In the genomic region with DNA sequence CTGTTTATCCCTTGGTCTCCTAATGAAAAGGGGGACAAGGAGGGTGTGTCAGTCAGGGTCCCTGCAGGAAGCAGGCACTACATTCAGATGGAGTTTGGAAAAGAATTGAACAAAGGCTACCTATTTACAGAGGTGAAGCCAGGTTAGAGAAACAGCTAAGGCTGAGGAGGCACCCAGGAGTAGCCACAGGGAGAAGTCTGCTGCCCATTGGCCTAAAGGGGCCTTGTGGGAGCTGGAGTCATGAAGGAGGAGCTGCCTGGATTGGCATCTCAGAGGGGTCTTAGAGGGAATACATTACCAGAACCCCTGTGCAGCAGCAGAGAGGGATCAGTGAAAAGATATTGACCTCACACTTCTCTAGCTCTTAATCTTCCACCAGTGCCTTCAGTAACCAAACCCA, we compare ENCODE assay signal across 16 cellular contexts. TPM values are rescaled to one million over a fixed set of nuclear protein-coding genes. Genes with fewer than 3 reads are reported as not detected.
A peak's percentile ranks its signal among the peaks of the same experiment; 100 is the strongest.
DNase-seq lines count a peak whose midpoint lies in the region; ATAC-seq and TF ChIP-seq lines count a peak whose summit lies in the region.
"Had no signal": no experiment of that assay in that cellular context is flagged by ENCODE, and none has a peak within 500 bp of the region (broad histone marks: within the 10 kb centered on the region; RNA-seq: fewer than 3 reads in every experiment).

No MANE protein-coding gene starts in this region.

- no peak overlapping the region for H3K4me2 ChIP-seq in GM23338
- H3K4me2 ChIP-seq: BLaER1 had no signal

- no peaks in the 10 kb centered on the region for H3K4me1 ChIP-seq in GM23338 (ENCODE audit: insufficient read depth)

- no peaks in the 10 kb centered on the region for H4K20me1 ChIP-seq in GM23338 (replicated peaks; ENCODE audit: insufficient read depth)
- H4K20me1 ChIP-seq: BLaER1 had no signal

- H2AFZ ChIP-seq in GM23338: 0 out of 2 replicates have a peak overlapping the region, but pooled peaks have one; percentile 24

- no peak overlapping the region for H3K4me3 Mint-ChIP-seq in GM23338
- no peak overlapping the region for H3K4me3 Mint-ChIP-seq in WTC11
- no peak overlapping the region for H3K4me3 Mint-ChIP-seq in stimulated activated naive B cell treated with anti-CD40 and anti-IgM and Interleukin-4, amounts not matched to agents 10 μg/mL and 1 μg/mL and 100 μg/mL, for 72 hours
- H3K4me3 Mint-ChIP-seq: CD4-positive, CD25-positive, alpha-beta regulatory T cell had no signal

- TF ChIP-seq CTCF in GM23338 (conservative IDR thresholded peaks at IDR 0.05; ENCODE audit: low read depth in 2 of 2) (no peak), WTC11 (IDR thresholded peaks at IDR 0.05) (no peak)

- H3K4me1 Mint-ChIP-seq in GM23338: peaks cover 3% of the 10 kb centered on the region; the same call in 2 of the 3 replicates
- peaks cover 4% of the 10 kb centered on the region for H3K4me1 Mint-ChIP-seq in WTC11
- peaks cover 12 to 23% of the 10 kb centered on the region in 2 donors for H3K4me1 Mint-ChIP-seq in stimulated activated naive B cell treated with anti-CD40 and anti-IgM and Interleukin-4, amounts not matched to agents 10 μg/mL and 1 μg/mL and 100 μg/mL, for 72 hours

- no peaks in the 10 kb centered on the region for H3F3A ChIP-seq in GM23338 (replicated peaks; ENCODE audit: low read depth)

- H3K36me3 ChIP-seq in GM23338 (ENCODE audit: insufficient read depth): no peaks in the 10 kb centered on the region
- H3K36me3 ChIP-seq: BLaER1 had no signal

- ATAC-seq in GM23338: peak; percentile 63
- ATAC-seq in WTC11: peak; percentile 46
- no peak for ATAC-seq in stimulated activated naive B cell treated with anti-CD40 and anti-IgM and Interleukin-4, amounts not matched to agents 10 μg/mL and 1 μg/mL and 100 μg/mL, for 72 hours (replicated peaks)

- no peaks in the 10 kb centered on the region for H3K36me3 Mint-ChIP-seq in GM23338 (ENCODE audit: low read depth)
- H3K36me3 Mint-ChIP-seq in WTC11: no peaks in the 10 kb centered on the region
- H3K36me3 Mint-ChIP-seq in stimulated activated naive B cell treated with anti-CD40 and anti-IgM and Interleukin-4, amounts not matched to agents 10 μg/mL and 1 μg/mL and 100 μg/mL, for 72 hours: no peaks in the 10 kb centered on the region
- H3K36me3 Mint-ChIP-seq: CD4-positive, CD25-positive, alpha-beta regulatory T cell had no signal

- DNase-seq in GM23338 (ENCODE audit: low spot score): no peak
- DNase-seq in WTC11 (ENCODE audit: low spot score): no peak
- peak; percentile 66 for DNase-seq in islet precursor cell
- DNase-seq in stimulated activated naive B cell treated with anti-CD40 and anti-IgM and Interleukin-4, amounts not matched to agents 10 μg/mL and 1 μg/mL and 100 μg/mL, for 72 hours: no peak
- DNase-seq in hippocampal formation (lab: John Stamatoyannopoulos, UW): no peak
- DNase-seq in NCI-H748 treated with DMSO at 0.1 percent for 48 hours (lab: John Stamatoyannopoulos, UW): no peak
- DNase-seq in EL: no peak
- DNase-seq in NCI-H226: no peak
- DNase-seq: 8988T; AML-193; CD4-positive, CD25-positive, alpha-beta regulatory T cell; DMS53; GOT3; HCEC 1CT had no signal

- H3K9me2 ChIP-seq in GM23338 (ENCODE audit: insufficient read depth): no peaks in the 10 kb centered on the region

- H3K27ac Mint-ChIP-seq in GM23338 (no peak overlapping the region), WTC11 (no peak overlapping the region)
- peak overlapping the region; percentile 2 for H3K27ac Mint-ChIP-seq in stimulated activated naive B cell treated with anti-CD40 and anti-IgM and Interleukin-4, amounts not matched to agents 10 μg/mL and 1 μg/mL and 100 μg/mL, for 72 hours
- H3K27ac Mint-ChIP-seq: CD4-positive, CD25-positive, alpha-beta regulatory T cell had no signal

- no peak overlapping the region for H3K27ac ChIP-seq in GM23338 (ENCODE audit: low read depth)
- H3K27ac ChIP-seq: BLaER1, HL-60 had no signal

- no peak overlapping the region for H3K4me3 ChIP-seq in GM23338
- H3K4me3 ChIP-seq: BLaER1 had no signal

- H3K27me3 Mint-ChIP-seq in GM23338 (ENCODE audit: insufficient read depth, low read depth, poor library complexity) (no peaks in the 10 kb centered on the region), WTC11 (ENCODE audit: low read depth) (peaks cover 2% of the 10 kb centered on the region; the same call in 1 of the 2 replicates)
- no peaks in the 10 kb centered on the region for H3K27me3 Mint-ChIP-seq in stimulated activated naive B cell treated with anti-CD40 and anti-IgM and Interleukin-4, amounts not matched to agents 10 μg/mL and 1 μg/mL and 100 μg/mL, for 72 hours
- H3K27me3 Mint-ChIP-seq: CD4-positive, CD25-positive, alpha-beta regulatory T cell had no signal

- no peaks in the 10 kb centered on the region for H3K79me2 ChIP-seq in GM23338 (replicated peaks; ENCODE audit: insufficient read depth)

- POLR2A ChIA-PET in WTC11 (lab: Charles Lee): no interaction called here

- no peaks in the 10 kb centered on the region for H3K27me3 ChIP-seq in GM23338 (ENCODE audit: insufficient read depth)
- H3K27me3 ChIP-seq: BLaER1 had no signal

- no peaks in the 10 kb centered on the region for H3K9me3 Mint-ChIP-seq in GM23338
- H3K9me3 Mint-ChIP-seq in WTC11: no peaks in the 10 kb centered on the region
- no peaks in the 10 kb centered on the region for H3K9me3 Mint-ChIP-seq in stimulated activated naive B cell treated with anti-CD40 and anti-IgM and Interleukin-4, amounts not matched to agents 10 μg/mL and 1 μg/mL and 100 μg/mL, for 72 hours
- H3K9me3 Mint-ChIP-seq: CD4-positive, CD25-positive, alpha-beta regulatory T cell had no signal

- CTCF ChIA-PET in WTC11 (lab: Charles Lee): interaction anchor here (1.4 to 1.6 kb wide), 2 partner anchors 13 to 103 kb away, joined by 4 to 6 read pairs; no protein-coding TSS in a partner anchor

TF ChIP-seq in GM23338, 12 proteins besides CTCF, POLR2A, EP300 and RAD21 (continues in another document):
- no peak for TF ChIP-seq CREB1 (CRISPR knock-in tag; IDR thresholded peaks at IDR 0.05; ENCODE audit: low read depth)
- no peak for TF ChIP-seq JUNB (IDR thresholded peaks at IDR 0.05; ENCODE audit: unreplicated experiment)
- TF ChIP-seq EZH2phosphoT487 (IDR thresholded peaks at IDR 0.05; ENCODE audit: unreplicated experiment): no peak
- TF ChIP-seq STAT1 (IDR thresholded peaks at IDR 0.05; ENCODE audit: unreplicated experiment): no peak

TF ChIP-seq in WTC11, 78 proteins besides CTCF, POLR2A, EP300 and RAD21 (continues in another document):
- no peak for TF ChIP-seq NFYB (CRISPR knock-in tag; conservative IDR thresholded peaks at IDR 0.05; ENCODE audit: low read depth)
- TF ChIP-seq, protein P1, sequence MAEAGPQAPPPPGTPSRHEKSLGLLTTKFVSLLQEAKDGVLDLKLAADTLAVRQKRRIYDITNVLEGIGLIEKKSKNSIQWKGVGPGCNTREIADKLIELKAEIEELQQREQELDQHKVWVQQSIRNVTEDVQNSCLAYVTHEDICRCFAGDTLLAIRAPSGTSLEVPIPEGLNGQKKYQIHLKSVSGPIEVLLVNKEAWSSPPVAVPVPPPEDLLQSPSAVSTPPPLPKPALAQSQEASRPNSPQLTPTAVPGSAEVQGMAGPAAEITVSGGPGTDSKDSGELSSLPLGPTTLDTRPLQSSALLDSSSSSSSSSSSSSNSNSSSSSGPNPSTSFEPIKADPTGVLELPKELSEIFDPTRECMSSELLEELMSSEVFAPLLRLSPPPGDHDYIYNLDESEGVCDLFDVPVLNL (CRISPR knock-in tag; IDR thresholded peaks at IDR 0.05; ENCODE audit: borderline replicate concordance, low read depth): no peak
- TF ChIP-seq, protein P2, sequence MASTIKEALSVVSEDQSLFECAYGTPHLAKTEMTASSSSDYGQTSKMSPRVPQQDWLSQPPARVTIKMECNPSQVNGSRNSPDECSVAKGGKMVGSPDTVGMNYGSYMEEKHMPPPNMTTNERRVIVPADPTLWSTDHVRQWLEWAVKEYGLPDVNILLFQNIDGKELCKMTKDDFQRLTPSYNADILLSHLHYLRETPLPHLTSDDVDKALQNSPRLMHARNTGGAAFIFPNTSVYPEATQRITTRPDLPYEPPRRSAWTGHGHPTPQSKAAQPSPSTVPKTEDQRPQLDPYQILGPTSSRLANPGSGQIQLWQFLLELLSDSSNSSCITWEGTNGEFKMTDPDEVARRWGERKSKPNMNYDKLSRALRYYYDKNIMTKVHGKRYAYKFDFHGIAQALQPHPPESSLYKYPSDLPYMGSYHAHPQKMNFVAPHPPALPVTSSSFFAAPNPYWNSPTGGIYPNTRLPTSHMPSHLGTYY (CRISPR knock-in tag; IDR thresholded peaks at IDR 0.05): no peak
- no peak for TF ChIP-seq PRRX2 (CRISPR knock-in tag; IDR thresholded peaks at IDR 0.05)
- TF ChIP-seq ZNF138 (CRISPR knock-in tag; conservative IDR thresholded peaks at IDR 0.05): no peak
- no peak for TF ChIP-seq ZNF416 (CRISPR knock-in tag; IDR thresholded peaks at IDR 0.05)
- TF ChIP-seq, protein P3, sequence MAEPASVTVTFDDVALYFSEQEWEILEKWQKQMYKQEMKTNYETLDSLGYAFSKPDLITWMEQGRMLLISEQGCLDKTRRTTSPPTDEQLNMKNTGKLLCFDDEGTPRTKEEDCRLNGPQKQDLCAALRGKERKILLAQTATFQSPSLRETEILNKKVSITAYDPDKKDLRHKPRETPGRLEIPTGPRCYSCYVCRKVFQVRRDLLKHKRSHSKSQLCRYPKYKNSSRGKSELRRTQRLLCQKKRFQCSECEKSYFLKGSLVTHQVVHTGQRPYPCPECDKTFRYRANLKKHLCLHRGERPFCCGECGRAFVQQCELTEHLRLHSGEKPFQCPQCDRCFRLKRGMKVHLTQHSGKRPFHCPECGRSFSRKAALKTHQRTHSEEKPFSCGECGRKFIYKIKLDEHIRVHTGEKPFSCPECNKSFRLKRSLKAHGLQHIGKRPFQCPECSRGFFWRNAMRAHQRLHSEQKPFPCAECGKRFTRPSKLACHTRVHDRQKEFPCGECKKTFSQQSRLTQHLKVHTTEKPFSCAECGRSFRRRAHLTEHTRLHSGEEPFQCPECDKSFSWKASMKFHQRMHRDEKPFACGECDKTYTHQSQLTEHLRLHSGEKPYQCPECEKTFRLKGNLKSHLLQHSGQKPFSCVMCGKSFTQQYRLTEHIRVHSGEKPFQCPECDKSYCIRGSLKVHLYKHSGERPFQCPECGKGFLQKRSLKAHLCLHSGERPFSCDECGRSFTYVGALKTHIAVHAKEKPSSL (CRISPR knock-in tag; conservative IDR thresholded peaks at IDR 0.05): no peak

RNA-seq across cellular contexts. Expression of a gene that starts 31.2 kb away (rescaled TPM):
- total RNA-seq in GM23338 (2014; rRNA removed; shearing (Covaris generic)): 32.6 and 36.2 TPM in 2 replicates
- 11.9 and 12.1 TPM in 2 replicates for polyA plus RNA-seq in GM23338 (2016; fragmentation: Nextera tagmentation; extraction: Ambion mirVana)
- 35.4 to 40.9 TPM (median 37.2 TPM) in 3 replicates for total RNA-seq in WTC11 (2021)

Comparison
In these comparisons a context has a peak if more than half of its experiments do, and no peak if none do; other contexts are left out.
1. ATAC-seq: peak in GM23338 (single experiment) and WTC11 (single experiment); none in stimulated activated naive B cell treated with anti-CD40 and anti-IgM and Interleukin-4, amounts not matched to agents 10 μg/mL and 1 μg/mL and 100 μg/mL, for 72 hours (0 of 2).